Comparison of ENCODE assay signal across 23 cellular contexts in the genomic region with DNA sequence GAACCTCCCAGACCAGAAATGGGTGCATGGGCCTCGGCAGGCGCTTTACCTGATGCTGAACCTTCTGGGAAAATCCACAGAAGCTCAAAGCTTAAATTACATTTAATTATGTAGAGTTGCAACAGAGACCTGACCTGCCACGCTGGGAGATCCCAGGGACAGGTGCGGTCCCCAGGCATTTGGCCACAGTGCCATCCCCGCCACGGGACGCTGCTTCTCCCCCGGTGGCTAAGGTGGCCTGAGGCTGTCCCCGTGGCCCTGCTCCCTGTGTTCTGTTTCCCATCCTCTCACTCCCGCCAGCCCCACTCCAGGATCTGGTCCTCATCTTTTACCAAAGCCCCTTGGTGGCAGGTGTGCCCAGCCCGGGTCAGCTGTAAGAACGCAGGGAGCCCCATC. TPM values are rescaled to one million over a fixed set of nuclear protein-coding genes. Genes with fewer than 3 reads are reported as not detected.
A peak's percentile ranks its signal among the peaks of the same experiment; 100 is the strongest.
DNase-seq lines count a peak whose midpoint lies in the region; ATAC-seq and TF ChIP-seq lines count a peak whose summit lies in the region.
"Had no signal": no experiment of that assay in that cellular context is flagged by ENCODE, and none has a peak within 500 bp of the region (broad histone marks: within the 10 kb centered on the region; RNA-seq: fewer than 3 reads in every experiment).

No MANE protein-coding gene starts in this region.

- ATAC-seq in right cardiac atrium (no peak), GM18517 (IDR thresholded peaks at IDR 0.05; ENCODE audit: unreplicated experiment) (no peak)
- ATAC-seq: activated CD8-positive, alpha-beta memory T cell treated with anti-CD3 and anti-CD28 coated beads, Interleukin-2, amount 10 ng/mL, durations not matched to agents 7 days and 5 days had no signal

- TF ChIP-seq CTCF in right atrium auricular region (IDR thresholded peaks at IDR 0.05) (no peak), transverse colon (IDR thresholded peaks at IDR 0.05) (no peak)

- peak overlapping the region; percentile 36 for H3K9ac ChIP-seq in endocrine pancreas (ENCODE audit: control insufficient read depth, insufficient read depth, low read length)
- H3K9ac ChIP-seq: KMS-11 had no signal

- 94% methylated on average over 12 of the region's 12 CpGs for WGBS in right cardiac atrium
- WGBS in transverse colon (ENCODE audit: low coverage in 1 of 2), 2 donors = 94% methylated on average over 12 of the region's 12 CpGs; no CpG with 5 or more reads in 1 of the 2 donors

- in situ Hi-C loops in transverse colon (cut with MboI; ENCODE audit: low pct_ligation_motif_present in 1 of 4, low pct_unique_long_range_greater_than_20kb in 1 of 4, low sequenced_read_pairs in 3 of 4) = no loop called here

- TF ChIP-seq EP300 in transverse colon (IDR thresholded peaks at IDR 0.05; ENCODE audit: low read depth) = no peak

- H3K27ac ChIP-seq in right cardiac atrium (ENCODE audit: low read length) (no peak overlapping the region), right atrium auricular region (peak overlapping the region in 1 of 2 donors; percentile 84), transverse colon (peak overlapping the region; percentile 70 to 79 (median 76))
- H3K27ac ChIP-seq: KMS-11 had no signal

- DNase-seq in right cardiac atrium (peak in 2 of 3 donors; percentile 6 to 42), right atrium auricular region (ENCODE audit: low spot score) (no peak), NCI-H69 (lab: John Stamatoyannopoulos, UW) (peak; percentile 14), transverse colon (no peak), anterior cingulate cortex (lab: John Stamatoyannopoulos, UW) (no peak), 8988T (no peak)
- DNase-seq: activated CD4-positive, alpha-beta T cell treated with anti-CD3 and anti-CD28 coated beads for 4 hours; activated CD8-positive, alpha-beta memory T cell treated with anti-CD3 and anti-CD28 coated beads, Interleukin-2, amount 10 ng/mL, durations not matched to agents 7 days and 5 days; erythroblast; foreskin fibroblast; GDM1; GOT3; heart right ventricle; mesendoderm; naive thymus-derived CD8-positive, alpha-beta T cell; NCI-H526; retina; stimulated activated CD4-positive, alpha-beta T cell treated with anti-CD3 and anti-CD28 coated beads, Interleukin-4, amount 100 ng/mL, for 1 hour; T-helper 2 cell had no signal

- H3K36me3 ChIP-seq in right atrium auricular region (peaks cover 36% of the 10 kb centered on the region), endocrine pancreas (ENCODE audit: control insufficient read depth, insufficient read depth, low read length) (no peaks in the 10 kb centered on the region), transverse colon (peaks cover 0 to 4% (median 0%) of the 10 kb centered on the region in 4 donors)

- H3K4me3 ChIP-seq in right cardiac atrium (ENCODE audit: low read length) (no peak overlapping the region), right atrium auricular region (no peak overlapping the region), endocrine pancreas (ENCODE audit: control insufficient read depth, insufficient read depth, low read length) (no peak overlapping the region), transverse colon (no peak overlapping the region)
- H3K4me3 ChIP-seq: heart right ventricle, tibial nerve had no signal

- no peaks in the 10 kb centered on the region for H3K27me3 ChIP-seq in right cardiac atrium (ENCODE audit: control insufficient read depth, insufficient read depth)
- H3K27me3 ChIP-seq in right atrium auricular region = no peaks in the 10 kb centered on the region
- no peaks in the 10 kb centered on the region for H3K27me3 ChIP-seq in endocrine pancreas (ENCODE audit: control insufficient read depth, insufficient read depth, low read length)
- no peaks in the 10 kb centered on the region for H3K27me3 ChIP-seq in transverse colon
- H3K27me3 ChIP-seq: heart right ventricle, tibial nerve had no signal

- no peak for TF ChIP-seq POLR2A in transverse colon (IDR thresholded peaks at IDR 0.05)

- no peaks in the 10 kb centered on the region for H3K4me1 ChIP-seq in right cardiac atrium (ENCODE audit: control insufficient read depth, insufficient read depth, low read length)
- H3K4me1 ChIP-seq in right atrium auricular region = peaks cover 0 to 45% of the 10 kb centered on the region in 2 donors
- H3K4me1 ChIP-seq in endocrine pancreas (ENCODE audit: control insufficient read depth, insufficient read depth, low read length) = no peaks in the 10 kb centered on the region
- peaks cover 14 to 20% (median 19%) of the 10 kb centered on the region in 4 donors for H3K4me1 ChIP-seq in transverse colon
- H3K4me1 ChIP-seq: tibial nerve had no signal

- intact Hi-C loops in right cardiac atrium (cut with DNase I) = no loop called here
- intact Hi-C loops in transverse colon (cut with DNase I; ENCODE audit: low total_unique reads) = no loop called here

- no peaks in the 10 kb centered on the region for H3K9me3 ChIP-seq in right cardiac atrium (ENCODE audit: control insufficient read depth, low read length)
- no peaks in the 10 kb centered on the region for H3K9me3 ChIP-seq in right atrium auricular region
- no peaks in the 10 kb centered on the region for H3K9me3 ChIP-seq in endocrine pancreas (ENCODE audit: control insufficient read depth, low read length)
- H3K9me3 ChIP-seq in transverse colon = no peaks in the 10 kb centered on the region
- H3K9me3 ChIP-seq: heart right ventricle, tibial nerve had no signal

RNA-seq across cellular contexts. Expression of gene GRAMD4, which starts 39.6 kb away (rescaled TPM):
- total RNA-seq in right cardiac atrium = 100 to 1,000 TPM in 1 of 4 donors, 10 to 100 TPM in 3; 74.3 to 106 (median 88.5) TPM
- 31.6 TPM for polyA plus RNA-seq in right cardiac atrium
- total RNA-seq in right atrium auricular region = 10 to 100 TPM; 29.1 to 31.6 TPM
- total RNA-seq in transverse colon = 100 to 1,000 TPM; 146 to 981 (median 258) TPM

Comparison
In these comparisons a context has a peak if more than half of its experiments do, and no peak if none do; other contexts are left out.
1. DNase-seq: peak in right cardiac atrium (2 of 3) and NCI-H69 (single experiment); none in right atrium auricular region (single experiment), transverse colon (single experiment), anterior cingulate cortex (0 of 58) and 8988T (single experiment).